ENCODE assay signal across 18 cellular contexts in genomic region chr1:100448371-100448770, GRCh38.
DNase-seq lines count a peak whose midpoint lies in the region; ATAC-seq and TF ChIP-seq lines count a peak whose summit lies in the region.
"Had no signal": no experiment of that assay in that cellular context is flagged by ENCODE, and none has a peak within 500 bp of the region (broad histone marks: within the 10 kb centered on the region; RNA-seq: fewer than 3 reads in every experiment).

No MANE protein-coding gene starts in this region.

- H3K27me3 Mint-ChIP-seq in activated naive CD4-positive, alpha-beta T cell treated with anti-CD3 and anti-CD28 coated beads, Interleukin-2, amount 50 U/mL, for 24 hours: no peaks in the 10 kb centered on the region

- H3K4me3 ChIP-seq in body of pancreas (no peak overlapping the region), HAP-1 (no peak overlapping the region)
- H3K4me3 ChIP-seq: heart left ventricle, K562, SJSA1 had no signal

- ATAC-seq in body of pancreas: no peak
- ATAC-seq in Right ventricle myocardium superior (ENCODE audit: poor library complexity): no peak
- ATAC-seq: heart left ventricle, K562, left ventricle myocardium superior had no signal

- H3K27ac Mint-ChIP-seq in activated naive CD4-positive, alpha-beta T cell treated with anti-CD3 and anti-CD28 coated beads, Interleukin-2, amount 50 U/mL, for 24 hours: peak overlapping the region; percentile 84

- no peak overlapping the region for H3K4me3 Mint-ChIP-seq in activated naive CD4-positive, alpha-beta T cell treated with anti-CD3 and anti-CD28 coated beads, Interleukin-2, amount 50 U/mL, for 24 hours

- 33 to 38% methylated on average over 1 of the region's 1 CpG for WGBS in body of pancreas, 2 donors

- H3K36me3 ChIP-seq in body of pancreas (replicated peaks in 1 of 2; ENCODE audit: insufficient read depth in 1 of 2, low read depth in 2 of 2): no peaks in the 10 kb centered on the region
- H3K36me3 ChIP-seq in HAP-1 (replicated peaks): no peaks in the 10 kb centered on the region
- H3K36me3 ChIP-seq: SJSA1 had no signal

- no peak overlapping the region for H3K27ac ChIP-seq in body of pancreas
- H3K27ac ChIP-seq: SJSA1 had no signal

- H3K36me3 Mint-ChIP-seq in activated naive CD4-positive, alpha-beta T cell treated with anti-CD3 and anti-CD28 coated beads, Interleukin-2, amount 50 U/mL, for 24 hours: peaks cover 34% of the 10 kb centered on the region

- H3K4me1 ChIP-seq in body of pancreas (peaks cover 7% of the 10 kb centered on the region), HAP-1 (no peaks in the 10 kb centered on the region)
- H3K4me1 ChIP-seq: SJSA1 had no signal

- TF ChIP-seq POLR2A in body of pancreas (IDR thresholded peaks at IDR 0.05): no peak

- no peaks in the 10 kb centered on the region for H3K9me3 ChIP-seq in body of pancreas
- no peaks in the 10 kb centered on the region for H3K9me3 ChIP-seq in HAP-1
- H3K9me3 ChIP-seq: heart left ventricle, SJSA1 had no signal

- H3K4me1 Mint-ChIP-seq in activated naive CD4-positive, alpha-beta T cell treated with anti-CD3 and anti-CD28 coated beads, Interleukin-2, amount 50 U/mL, for 24 hours: peaks cover 93% of the 10 kb centered on the region

- DNase-seq in activated naive CD4-positive, alpha-beta T cell (lab: John Stamatoyannopoulos, UW): no peak
- DNase-seq in NCI-H69 (lab: John Stamatoyannopoulos, UW): peak; percentile 90
- DNase-seq in body of pancreas: peak in 3 of 4 donors; percentile 40 to 56 (median 50)
- DNase-seq in stromal cell of bone marrow (ENCODE audit: low read depth): peak; percentile 30
- no peak for DNase-seq in HAP-1 (ENCODE audit: low spot score in 2 of 2)
- DNase-seq in GM10266 (ENCODE audit: extremely low spot score): no peak
- no peak for DNase-seq in Right ventricle myocardium superior
- DNase-seq: activated CD4-positive, alpha-beta T cell treated with anti-CD3 and anti-CD28 coated beads, Interleukin-2, amount 50 U/mL, for 4 hours; AML-193; anterior cingulate cortex; effector CD4-positive, alpha-beta T cell; heart left ventricle; left ventricle myocardium superior; NCI-H526 treated with DMSO at 0.1 percent for 48 hours; nucleus accumbens had no signal

- H3K27me3 ChIP-seq in body of pancreas (no peaks in the 10 kb centered on the region), HAP-1 (ENCODE audit: low read depth) (no peaks in the 10 kb centered on the region)
- H3K27me3 ChIP-seq: heart left ventricle, SJSA1 had no signal

- in situ Hi-C loops in HAP-1 (cut with MboI; ENCODE audit: low sequenced_read_pairs): no loop called here

- TF ChIP-seq CTCF in body of pancreas (IDR thresholded peaks at IDR 0.05) (no peak), GM10266 (IDR thresholded peaks at IDR 0.05; ENCODE audit: control insufficient read depth, insufficient read depth, low read depth, missing control alignments) (no peak)

- intact Hi-C loops in body of pancreas (cut with DNase I): no loop called here
- intact Hi-C loops in Right ventricle myocardium superior (cut with DNase I): no loop called here

- H3K9me3 Mint-ChIP-seq in activated naive CD4-positive, alpha-beta T cell treated with anti-CD3 and anti-CD28 coated beads, Interleukin-2, amount 50 U/mL, for 24 hours: peaks cover 23% of the 10 kb centered on the region

Comparison
In these comparisons a context has a peak if more than half of its experiments do, and no peak if none do; other contexts are left out.
1. DNase-seq: peak in NCI-H69 (single experiment), body of pancreas (3 of 4) and stromal cell of bone marrow (single experiment); none in activated naive CD4-positive, alpha-beta T cell (0 of 4), HAP-1 (0 of 2), GM10266 (single experiment) and Right ventricle myocardium superior (single experiment).